In the genomic region with DNA sequence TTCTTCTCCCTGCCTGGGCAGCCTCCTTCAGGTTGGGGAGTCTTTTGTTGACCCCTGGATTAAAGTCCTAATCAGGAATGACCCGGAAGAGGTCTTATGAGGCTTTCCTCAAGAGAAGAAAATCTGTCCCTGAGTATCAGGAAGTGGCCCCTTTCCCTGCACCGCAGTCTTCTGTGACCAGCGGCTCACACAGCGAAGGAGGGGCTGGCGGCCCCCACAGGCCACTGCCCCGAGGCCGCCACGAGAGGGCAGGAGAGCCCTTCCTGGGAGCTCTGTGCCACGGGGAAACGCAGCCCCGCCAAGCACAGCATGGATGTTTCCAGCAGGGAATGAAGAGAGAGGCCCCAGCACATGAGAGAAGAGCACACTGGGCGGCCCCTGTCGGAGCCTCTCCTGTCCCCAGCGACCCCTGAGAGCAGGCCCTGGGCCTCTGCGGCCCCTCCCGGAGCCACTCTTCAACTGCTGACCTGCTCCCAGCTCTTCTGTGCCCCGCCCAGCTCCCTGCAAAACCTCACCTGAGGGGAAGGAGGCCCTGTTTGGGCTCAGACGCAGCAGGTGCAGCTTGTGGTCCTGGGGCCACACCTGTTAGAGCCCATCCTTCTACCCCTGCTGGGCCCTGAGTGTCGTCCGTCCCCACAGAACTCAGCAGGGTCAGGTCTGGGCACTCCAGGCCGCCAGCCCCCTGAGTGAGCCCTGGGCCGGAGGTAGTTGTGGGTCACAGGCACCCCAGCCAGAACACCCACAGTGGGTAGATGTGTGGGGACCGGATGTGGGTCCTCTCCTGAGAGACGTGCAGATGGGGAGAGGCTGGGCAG, we compare ENCODE assay signal across 1 cellular context.
TF ChIP-seq lines count a peak whose summit lies in the region.

No MANE protein-coding gene starts in this region.

TF ChIP-seq in GM12878, 131 proteins besides CTCF, POLR2A, EP300 and RAD21 (continued from another document):
- TF ChIP-seq NKRF (conservative IDR thresholded peaks at IDR 0.05) (no peak), TAF1 (IDR thresholded peaks at IDR 0.05; ENCODE audit: borderline replicate concordance, low read depth, low read length) (no peak)
